ENCODE assay signal across 10 cellular contexts in genomic region chr14:81400852-81401251, GRCh38. TPM values are rescaled to one million over a fixed set of nuclear protein-coding genes. Genes with fewer than 3 reads are reported as not detected.
A peak's percentile ranks its signal among the peaks of the same experiment; 100 is the strongest.
DNase-seq lines count a peak whose midpoint lies in the region; ATAC-seq, FAIRE-seq and TF ChIP-seq lines count a peak whose summit lies in the region.
"Had no signal": no experiment of that assay in that cellular context is flagged by ENCODE, and none has a peak within 500 bp of the region (broad histone marks: within the 10 kb centered on the region; RNA-seq: fewer than 3 reads in every experiment).

No MANE protein-coding gene starts in this region.

- H3K9me3 Mint-ChIP-seq in natural killer cell treated with Interleukin-12 subunit alpha and Interleukin-12 subunit beta and Interleukin-15 and Interleukin-18, amount 100 ng/mL, for 72 hours = peaks cover 3% of the 10 kb centered on the region
- H3K9me3 Mint-ChIP-seq in natural killer cell (no peaks in the 10 kb centered on the region), endodermal cell (no peaks in the 10 kb centered on the region), endothelial cell (ENCODE audit: unreplicated experiment) (no peaks in the 10 kb centered on the region)
- H3K9me3 Mint-ChIP-seq in stimulated activated effector memory CD8-positive, alpha-beta T cell treated with anti-CD3 and anti-CD28 coated beads, Interleukin-12 subunit alpha, Interleukin-12 subunit beta, amount 100 ng/mL, for 72 hours = peaks cover 3% of the 10 kb centered on the region

- no peaks in the 10 kb centered on the region for H3K27me3 ChIP-seq in endodermal cell (ENCODE audit: control insufficient read depth, insufficient read depth, low read length, poor library complexity, severe bottlenecking)

- H3K4me3 ChIP-seq in foreskin fibroblast (ENCODE audit: low read depth in 1 of 2, low read length in 2 of 2) (no peak overlapping the region), endodermal cell (ENCODE audit: low read length) (no peak overlapping the region)

- H3K27ac ChIP-seq in endodermal cell (ENCODE audit: low read depth, low read length) = no peak overlapping the region

- peak overlapping the region; percentile 31 to 61 for H3K27ac Mint-ChIP-seq in natural killer cell treated with Interleukin-12 subunit alpha and Interleukin-12 subunit beta and Interleukin-15 and Interleukin-18, amount 100 ng/mL, for 72 hours
- H3K27ac Mint-ChIP-seq in natural killer cell (no peak overlapping the region), endodermal cell (no peak overlapping the region), endothelial cell (ENCODE audit: unreplicated experiment) (no peak overlapping the region)
- peak overlapping the region; percentile 11 for H3K27ac Mint-ChIP-seq in stimulated activated effector memory CD8-positive, alpha-beta T cell treated with anti-CD3 and anti-CD28 coated beads, Interleukin-12 subunit alpha, Interleukin-12 subunit beta, amount 100 ng/mL, for 72 hours

- no peaks in the 10 kb centered on the region for H3K36me3 Mint-ChIP-seq in natural killer cell treated with Interleukin-12 subunit alpha and Interleukin-12 subunit beta and Interleukin-15 and Interleukin-18, amount 100 ng/mL, for 72 hours
- H3K36me3 Mint-ChIP-seq in natural killer cell = no peaks in the 10 kb centered on the region
- peaks cover 6% of the 10 kb centered on the region for H3K36me3 Mint-ChIP-seq in stimulated activated effector memory CD8-positive, alpha-beta T cell treated with anti-CD3 and anti-CD28 coated beads, Interleukin-12 subunit alpha, Interleukin-12 subunit beta, amount 100 ng/mL, for 72 hours
- peaks cover 17% of the 10 kb centered on the region for H3K36me3 Mint-ChIP-seq in endodermal cell (ENCODE audit: low read depth)
- no peaks in the 10 kb centered on the region for H3K36me3 Mint-ChIP-seq in endothelial cell (ENCODE audit: low read depth, unreplicated experiment)

- no peak for DNase-seq in natural killer cell treated with Interleukin-12 subunit alpha and Interleukin-12 subunit beta and Interleukin-15 and Interleukin-18, amount 100 ng/mL, for 72 hours (ENCODE audit: low spot score)
- no peak for DNase-seq in natural killer cell
- DNase-seq in RCC 7860 (ENCODE audit: low spot score) = peak; percentile 86
- peak; percentile 85 to 98 for DNase-seq in foreskin fibroblast
- DNase-seq in stimulated activated effector memory CD8-positive, alpha-beta T cell treated with anti-CD3 and anti-CD28 coated beads, Interleukin-12 subunit alpha, Interleukin-12 subunit beta, amount 100 ng/mL, for 72 hours (ENCODE audit: low spot score in 2 of 2) = peak in 1 of 2 donors; percentile 49
- DNase-seq in cerebellar cortex (ENCODE audit: low spot score) = no peak
- DNase-seq in endodermal cell = no peak
- no peak for DNase-seq in endothelial cell (ENCODE audit: low spot score)
- DNase-seq: activated T-cell treated with anti-CD3 and anti-CD28 coated beads, Interleukin-2, amount 50 U/mL, for 4 hours had no signal

- TF ChIP-seq CTCF in natural killer cell (IDR thresholded peaks at IDR 0.05) = no peak
- no peak for TF ChIP-seq CTCF in foreskin fibroblast (IDR thresholded peaks at IDR 0.05; ENCODE audit: low read depth, low read length)
- TF ChIP-seq CTCF in endodermal cell (conservative IDR thresholded peaks at IDR 0.05) = no peak
- TF ChIP-seq CTCF in endothelial cell (IDR thresholded peaks at IDR 0.05; ENCODE audit: unreplicated experiment) = no peak

- H3K4me1 ChIP-seq in endodermal cell (ENCODE audit: control insufficient read depth, insufficient read depth, low read length) = no peaks in the 10 kb centered on the region

- no peaks in the 10 kb centered on the region for H3K9me3 ChIP-seq in endodermal cell (ENCODE audit: control insufficient read depth, low read length)

- no peaks in the 10 kb centered on the region for H3K36me3 ChIP-seq in endodermal cell (ENCODE audit: control insufficient read depth, insufficient read depth, low read length)

- peak; percentile 51 to 64 for ATAC-seq in natural killer cell treated with Interleukin-12 subunit alpha and Interleukin-12 subunit beta and Interleukin-15 and Interleukin-18, amount 100 ng/mL, for 72 hours
- no peak for ATAC-seq in natural killer cell
- peak; percentile 47 for ATAC-seq in stimulated activated effector memory CD8-positive, alpha-beta T cell treated with anti-CD3 and anti-CD28 coated beads, Interleukin-12 subunit alpha, Interleukin-12 subunit beta, amount 100 ng/mL, for 72 hours

- intact Hi-C loops in natural killer cell (cut with micrococcal nuclease) = no loop called here

- WGBS in endodermal cell (ENCODE audit: insufficient coverage in 1 of 2, insufficient read length in 1 of 2), 2 experiments = 78 to 91% methylated on average over 7 to 8 of the region's 8 CpGs

- H3K27me3 Mint-ChIP-seq in natural killer cell treated with Interleukin-12 subunit alpha and Interleukin-12 subunit beta and Interleukin-15 and Interleukin-18, amount 100 ng/mL, for 72 hours = peaks cover 12 to 40% of the 10 kb centered on the region in 2 donors
- peaks cover 6 to 7% of the 10 kb centered on the region in 2 donors for H3K27me3 Mint-ChIP-seq in natural killer cell (ENCODE audit: low read depth in 2 of 2)
- H3K27me3 Mint-ChIP-seq in endodermal cell (ENCODE audit: insufficient read depth) = no peaks in the 10 kb centered on the region
- H3K27me3 Mint-ChIP-seq in endothelial cell (ENCODE audit: unreplicated experiment) = no peaks in the 10 kb centered on the region

- FAIRE-seq in RCC 7860 (lab: Jason Lieb, UNC) = peak; percentile 84
- FAIRE-seq: GM18507 had no signal

- no peak overlapping the region for H3K9ac ChIP-seq in endodermal cell (ENCODE audit: extremely low read depth, low read length, poor library complexity, severe bottlenecking)

- peaks cover 12 to 21% of the 10 kb centered on the region in 2 donors for H3K4me1 Mint-ChIP-seq in natural killer cell treated with Interleukin-12 subunit alpha and Interleukin-12 subunit beta and Interleukin-15 and Interleukin-18, amount 100 ng/mL, for 72 hours (ENCODE audit: low read depth in 2 of 2)
- H3K4me1 Mint-ChIP-seq in natural killer cell (no peaks in the 10 kb centered on the region), endodermal cell (no peaks in the 10 kb centered on the region), endothelial cell (ENCODE audit: unreplicated experiment) (peaks cover 3% of the 10 kb centered on the region)
- peaks cover 22% of the 10 kb centered on the region for H3K4me1 Mint-ChIP-seq in stimulated activated effector memory CD8-positive, alpha-beta T cell treated with anti-CD3 and anti-CD28 coated beads, Interleukin-12 subunit alpha, Interleukin-12 subunit beta, amount 100 ng/mL, for 72 hours

- peak overlapping the region; percentile 28 for H3K4me3 Mint-ChIP-seq in natural killer cell treated with Interleukin-12 subunit alpha and Interleukin-12 subunit beta and Interleukin-15 and Interleukin-18, amount 100 ng/mL, for 72 hours
- H3K4me3 Mint-ChIP-seq in natural killer cell (no peak overlapping the region), endodermal cell (no peak overlapping the region), endothelial cell (ENCODE audit: unreplicated experiment) (no peak overlapping the region)
- H3K4me3 Mint-ChIP-seq in stimulated activated effector memory CD8-positive, alpha-beta T cell treated with anti-CD3 and anti-CD28 coated beads, Interleukin-12 subunit alpha, Interleukin-12 subunit beta, amount 100 ng/mL, for 72 hours = no peak overlapping the region
- H3K4me3 Mint-ChIP-seq: activated T-cell treated with anti-CD3 and anti-CD28 coated beads, Interleukin-2, amount 50 U/mL, for 4 hours had no signal

RNA-seq across cellular contexts. Expression of gene STON2, which starts 0.7 kb away (rescaled TPM):
- under 1 TPM; 0.42 to 0.55 TPM for total RNA-seq in natural killer cell treated with Interleukin-12 subunit alpha and Interleukin-12 subunit beta and Interleukin-15 and Interleukin-18, amount 100 ng/mL, for 72 hours
- 1 to 10 TPM; 1.7 to 4.8 (median 3.8) TPM for total RNA-seq in natural killer cell
- total RNA-seq in endodermal cell = 10 to 100 TPM; 37.2 to 43.9 TPM
- 19.2 TPM for polyA plus RNA-seq in endodermal cell (2013, experiment 1 of 2)
- 22.6 TPM for polyA plus RNA-seq in endodermal cell (2013, experiment 2 of 2)
- 66.8 TPM for total RNA-seq in endothelial cell (ENCODE audit: unreplicated experiment)

Comparison
In these comparisons a context has a peak if more than half of its experiments do, and no peak if none do; other contexts are left out.
1. ATAC-seq: peak in natural killer cell treated with Interleukin-12 subunit alpha and Interleukin-12 subunit beta and Interleukin-15 and Interleukin-18, amount 100 ng/mL, for 72 hours (2 of 2) and stimulated activated effector memory CD8-positive, alpha-beta T cell treated with anti-CD3 and anti-CD28 coated beads, Interleukin-12 subunit alpha, Interleukin-12 subunit beta, amount 100 ng/mL, for 72 hours (single experiment); none in natural killer cell (0 of 3).
2. H3K27ac Mint-ChIP-seq: peak in natural killer cell treated with Interleukin-12 subunit alpha and Interleukin-12 subunit beta and Interleukin-15 and Interleukin-18, amount 100 ng/mL, for 72 hours (2 of 2) and stimulated activated effector memory CD8-positive, alpha-beta T cell treated with anti-CD3 and anti-CD28 coated beads, Interleukin-12 subunit alpha, Interleukin-12 subunit beta, amount 100 ng/mL, for 72 hours (single experiment); none in natural killer cell (0 of 2), endodermal cell (single experiment) and endothelial cell (single experiment).
3. DNase-seq: peak in RCC 7860 (single experiment) and foreskin fibroblast (2 of 2); none in natural killer cell treated with Interleukin-12 subunit alpha and Interleukin-12 subunit beta and Interleukin-15 and Interleukin-18, amount 100 ng/mL, for 72 hours (single experiment), natural killer cell (single experiment), cerebellar cortex (single experiment), endodermal cell (single experiment) and endothelial cell (single experiment).
4. RNA of gene STON2, which starts 0.7 kb away (total RNA-seq): 66.8 TPM in endothelial cell (single experiment) and 37.2 to 43.9 TPM in endodermal cell; 1.7 to 4.8 TPM in natural killer cell and 0.42 to 0.55 TPM in natural killer cell treated with Interleukin-12 subunit alpha and Interleukin-12 subunit beta and Interleukin-15 and Interleukin-18, amount 100 ng/mL, for 72 hours; every median in the first group is over 4 times any median in the second.